In genomic region chr1:210373628-210373877, GRCh38 we compare ENCODE assay signal across 8 cellular contexts. TPM values are rescaled to one million over a fixed set of nuclear protein-coding genes. Genes with fewer than 3 reads are reported as not detected.
DNase-seq lines count a peak whose midpoint lies in the region; ATAC-seq and TF ChIP-seq lines count a peak whose summit lies in the region.

No MANE protein-coding gene starts in this region.

- intact Hi-C loops in body of pancreas (cut with DNase I): no loop called here

- H3K27me3 ChIP-seq in HUES64 (ENCODE audit: insufficient read depth, low read length) (no peaks in the 10 kb centered on the region; the same call in 1 of the 2 replicates), body of pancreas (no peaks in the 10 kb centered on the region)

- no peak overlapping the region for H3K4me3 Mint-ChIP-seq in activated CD4-positive, alpha-beta T cell treated with anti-CD3 and anti-CD28 coated beads, Interleukin-2, amount 10 ng/mL, durations not matched to agents 7 days and 5 days
- no peak overlapping the region for H3K4me3 Mint-ChIP-seq in progenitor cell of endocrine pancreas (ENCODE audit: low read depth)

- peaks cover 19% of the 10 kb centered on the region for H3K4me1 Mint-ChIP-seq in activated CD4-positive, alpha-beta T cell treated with anti-CD3 and anti-CD28 coated beads, Interleukin-2, amount 10 ng/mL, durations not matched to agents 7 days and 5 days
- peaks cover 30% of the 10 kb centered on the region for H3K4me1 Mint-ChIP-seq in progenitor cell of endocrine pancreas (ENCODE audit: low read depth)

- POLR2A ChIA-PET in activated CD4-positive, alpha-beta T cell treated with anti-CD3 and anti-CD28 coated beads, Interleukin-2, amount 10 ng/mL, durations not matched to agents 7 days and 5 days (lab: Charles Lee): interaction anchor here (0.7 to 1.8 kb wide), 6 partner anchors 26 to 1556 kb away, joined by 3 to 9 read pairs (median 6); no protein-coding TSS in a partner anchor

- no peaks in the 10 kb centered on the region for H3K36me3 Mint-ChIP-seq in activated CD4-positive, alpha-beta T cell treated with anti-CD3 and anti-CD28 coated beads, Interleukin-2, amount 10 ng/mL, durations not matched to agents 7 days and 5 days (ENCODE audit: low read depth)
- peaks cover 1% of the 10 kb centered on the region for H3K36me3 Mint-ChIP-seq in progenitor cell of endocrine pancreas (ENCODE audit: insufficient read depth)

- H3K4me3 ChIP-seq in HUES64 (ENCODE audit: low read length): no peak overlapping the region; the same call in 1 of the 2 replicates
- H3K4me3 ChIP-seq in body of pancreas: no peak overlapping the region

- H3K27ac ChIP-seq in HUES64 (ENCODE audit: low read depth, low read length): peak overlapping the region; percentile 68; the same call in 1 of the 2 replicates
- peak overlapping the region in 3 of 4 donors; percentile 7 to 78 (median 38) for H3K27ac ChIP-seq in body of pancreas

- 38% methylated on average over 1 of the region's 1 CpG for WGBS in HUES64
- 53% methylated on average over 1 of the region's 1 CpG for WGBS in body of pancreas, 2 donors

- H3K36me3 ChIP-seq in HUES64 (ENCODE audit: insufficient read depth, low read length) (no peaks in the 10 kb centered on the region), body of pancreas (replicated peaks in 1 of 2; ENCODE audit: insufficient read depth in 1 of 2, low read depth in 2 of 2) (no peaks in the 10 kb centered on the region)

- no peak for ATAC-seq in body of pancreas

- H3K9me3 ChIP-seq in HUES64 (ENCODE audit: insufficient read depth, low read depth, low read length) (no peaks in the 10 kb centered on the region), body of pancreas (no peaks in the 10 kb centered on the region)

- H3K4me1 ChIP-seq in HUES64 (ENCODE audit: insufficient read depth, low read length) (peaks cover 36% of the 10 kb centered on the region), body of pancreas (peaks cover 5% of the 10 kb centered on the region)

- no peak for TF ChIP-seq POLR2A in body of pancreas (IDR thresholded peaks at IDR 0.05)
- no peak for TF ChIP-seq POLR2A in erythroblast (IDR thresholded peaks at IDR 0.05; ENCODE audit: low read length)

- no peaks in the 10 kb centered on the region for H3K9me3 Mint-ChIP-seq in activated CD4-positive, alpha-beta T cell treated with anti-CD3 and anti-CD28 coated beads, Interleukin-2, amount 10 ng/mL, durations not matched to agents 7 days and 5 days
- no peaks in the 10 kb centered on the region for H3K9me3 Mint-ChIP-seq in progenitor cell of endocrine pancreas (ENCODE audit: low read depth)

- H3K27me3 Mint-ChIP-seq in activated CD4-positive, alpha-beta T cell treated with anti-CD3 and anti-CD28 coated beads, Interleukin-2, amount 10 ng/mL, durations not matched to agents 7 days and 5 days: peaks cover 3% of the 10 kb centered on the region
- no peaks in the 10 kb centered on the region for H3K27me3 Mint-ChIP-seq in progenitor cell of endocrine pancreas

- H3K9ac ChIP-seq in HUES64 (ENCODE audit: low read depth, low read length): no peak overlapping the region; the same call in 1 of the 2 replicates

- TF ChIP-seq CTCF in body of pancreas (IDR thresholded peaks at IDR 0.05) (no peak), progenitor cell of endocrine pancreas (IDR thresholded peaks at IDR 0.05; ENCODE audit: unreplicated experiment) (no peak)

- peak overlapping the region; percentile 5 for H3K27ac Mint-ChIP-seq in activated CD4-positive, alpha-beta T cell treated with anti-CD3 and anti-CD28 coated beads, Interleukin-2, amount 10 ng/mL, durations not matched to agents 7 days and 5 days
- H3K27ac Mint-ChIP-seq in progenitor cell of endocrine pancreas: peak overlapping the region; percentile 97

- DNase-seq in activated CD4-positive, alpha-beta T cell treated with anti-CD3 and anti-CD28 coated beads, Interleukin-2, amount 10 ng/mL, durations not matched to agents 7 days and 5 days: no peak
- DNase-seq in activated CD4-positive, alpha-beta T cell treated with anti-CD3 and anti-CD28 coated beads, Interleukin-2, amount 50 U/mL, for 48 hours: no peak
- DNase-seq in body of pancreas (no peak), progenitor cell of endocrine pancreas (ENCODE audit: low spot score, unreplicated experiment) (no peak), dedifferentiated amniotic fluid mesenchymal stem cell (ENCODE audit: extremely low spot score) (no peak), erythroblast (lab: John Stamatoyannopoulos, UW) (no peak), hepatic stellate cell (ENCODE audit: low spot score) (no peak)

- CTCF ChIA-PET in activated CD4-positive, alpha-beta T cell treated with anti-CD3 and anti-CD28 coated beads, Interleukin-2, amount 10 ng/mL, durations not matched to agents 7 days and 5 days (lab: Charles Lee): interaction anchor here (0.7 to 3.2 kb wide), 11 partner anchors 8 to 45 kb away, joined by 3 to 18 read pairs (median 4); partner anchors contain the start of gene HHAT

RNA-seq across cellular contexts. Expression of gene HHAT, which starts 44.9 kb away (rescaled TPM):
- 1 to 10 TPM; 1.3 to 1.5 TPM for total RNA-seq in activated CD4-positive, alpha-beta T cell treated with anti-CD3 and anti-CD28 coated beads, Interleukin-2, amount 10 ng/mL, durations not matched to agents 7 days and 5 days
- polyA plus RNA-seq in HUES64 (2013, experiment 1 of 2): 1.0 TPM
- 1.6 TPM for polyA plus RNA-seq in HUES64 (2013, experiment 2 of 2)
- total RNA-seq in body of pancreas: 10 to 100 TPM in 1 of 2 donors, 1 to 10 TPM in 1; 4.4 to 19.4 TPM
- 13.7 and 14.7 TPM in 2 replicates for total RNA-seq in progenitor cell of endocrine pancreas
